In the genomic region with DNA sequence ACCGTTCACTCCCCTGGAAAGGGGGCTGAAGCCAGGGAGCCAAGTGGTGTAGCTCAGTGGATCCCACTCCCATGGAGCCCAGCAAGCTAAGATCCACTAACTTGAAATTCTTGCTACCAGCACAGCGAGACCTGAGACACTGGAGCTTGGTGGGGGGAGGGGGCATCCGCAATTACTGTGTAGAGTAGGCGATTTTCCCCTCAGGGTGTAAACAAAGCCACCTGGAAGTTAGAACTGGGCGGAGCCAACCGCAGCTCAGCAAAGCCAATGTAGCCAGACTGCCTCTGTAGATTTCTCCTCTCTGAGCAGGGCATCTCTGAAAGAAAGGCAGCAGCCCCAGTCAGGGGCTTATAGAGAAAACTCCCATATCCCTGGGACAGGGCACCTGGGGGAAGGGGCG, we compare ENCODE assay signal across 6 cellular contexts. TPM values are rescaled to one million over a fixed set of nuclear protein-coding genes. Genes with fewer than 3 reads are reported as not detected.
DNase-seq lines count a peak whose midpoint lies in the region.
"Not testable (repeated sequence)": the region's sequence is repeated elsewhere in the genome, so short reads cannot be mapped to it uniquely, and the experiment has no call there.

No MANE protein-coding gene starts in this region.

- not testable (repeated sequence) for H3K36me3 Mint-ChIP-seq in activated CD4-positive, alpha-beta T cell treated with anti-CD3 and anti-CD28 coated beads, Interleukin-2, amount 10 ng/mL, durations not matched to agents 24 days and 14 days (ENCODE audit: low read depth)

- intact Hi-C loops in activated CD4-positive, alpha-beta T cell treated with anti-CD3 and anti-CD28 coated beads, Interleukin-2, amount 10 ng/mL, durations not matched to agents 24 days and 14 days (cut with micrococcal nuclease), result not testable (repeated sequence)

- H3K27ac Mint-ChIP-seq in activated CD4-positive, alpha-beta T cell treated with anti-CD3 and anti-CD28 coated beads, Interleukin-2, amount 10 ng/mL, durations not matched to agents 24 days and 14 days, result not testable (repeated sequence)

- peak overlapping the region; percentile 28; the same call in 1 of the 2 replicates for H3K4me3 ChIP-seq in HUES6 (ENCODE audit: low read depth, low read length)
- not testable (repeated sequence) for H3K4me3 ChIP-seq in NT2/D1 (ENCODE audit: insufficient read length, low read depth)

- not testable (repeated sequence) for H3K36me3 ChIP-seq in HUES6 (ENCODE audit: control insufficient read depth, insufficient read depth, low read length); NT2/D1 (ENCODE audit: insufficient read depth, insufficient read length, low read length)

- not testable (repeated sequence) for H3K27ac ChIP-seq in HUES6 (ENCODE audit: low read depth, low read length)

- H3K27me3 Mint-ChIP-seq in activated CD4-positive, alpha-beta T cell treated with anti-CD3 and anti-CD28 coated beads, Interleukin-2, amount 10 ng/mL, durations not matched to agents 24 days and 14 days, result peaks cover 29% of the 10 kb centered on the region

- peaks cover 27% of the 10 kb centered on the region for H3K9me3 ChIP-seq in HUES6 (ENCODE audit: control insufficient read depth, insufficient read depth, low read depth, low read length)
- H3K9me3 ChIP-seq in NT2/D1 (ENCODE audit: insufficient read depth, low read length), result not testable (repeated sequence)

- H3K9me3 Mint-ChIP-seq in activated CD4-positive, alpha-beta T cell treated with anti-CD3 and anti-CD28 coated beads, Interleukin-2, amount 10 ng/mL, durations not matched to agents 24 days and 14 days, result peaks cover 30% of the 10 kb centered on the region

- peak; percentile 90 for DNase-seq in ELF-1 (ENCODE audit: low read depth, low spot score)
- peak; percentile 57 for DNase-seq in NCI-H748 (lab: John Stamatoyannopoulos, UW; ENCODE audit: unreplicated experiment)
- DNase-seq in NT2/D1 (ENCODE audit: low read depth, low spot score), result peak; percentile 49
- peak; percentile 39 for DNase-seq in activated CD4-positive, alpha-beta T cell treated with anti-CD3 and anti-CD28 coated beads, Interleukin-2, amount 10 ng/mL, durations not matched to agents 24 days and 14 days
- peak; percentile 16 for DNase-seq in iPS-NIHi7 (ENCODE audit: extremely low spot score)

- not testable (repeated sequence) for H3K4me3 Mint-ChIP-seq in activated CD4-positive, alpha-beta T cell treated with anti-CD3 and anti-CD28 coated beads, Interleukin-2, amount 10 ng/mL, durations not matched to agents 24 days and 14 days

- not testable (repeated sequence) for H3K4me1 Mint-ChIP-seq in activated CD4-positive, alpha-beta T cell treated with anti-CD3 and anti-CD28 coated beads, Interleukin-2, amount 10 ng/mL, durations not matched to agents 24 days and 14 days

- not testable (repeated sequence) for H3K4me1 ChIP-seq in HUES6 (ENCODE audit: control insufficient read depth, insufficient read depth, low read length); NT2/D1 (ENCODE audit: insufficient read depth, insufficient read length)

- H3K9ac ChIP-seq in HUES6 (ENCODE audit: low read length); NT2/D1 (ENCODE audit: insufficient read length, low read depth): not testable (repeated sequence)

- H3K27me3 ChIP-seq in HUES6 (ENCODE audit: control insufficient read depth, insufficient read depth, low read length); NT2/D1 (ENCODE audit: insufficient read depth, insufficient read length): not testable (repeated sequence)

RNA-seq across cellular contexts. Expression of a gene that starts 15.8 kb away (rescaled TPM):
- total RNA-seq in activated CD4-positive, alpha-beta T cell treated with anti-CD3 and anti-CD28 coated beads, Interleukin-2, amount 10 ng/mL, durations not matched to agents 24 days and 14 days, result 0.07 and 0.24 TPM in 2 replicates

RNA-seq across cellular contexts. Expression of a gene that starts 16.1 kb away (rescaled TPM):
- total RNA-seq in activated CD4-positive, alpha-beta T cell treated with anti-CD3 and anti-CD28 coated beads, Interleukin-2, amount 10 ng/mL, durations not matched to agents 24 days and 14 days, result 4.7 and 6.2 TPM in 2 replicates

Comparison
In these comparisons a context has a peak if more than half of its experiments do, and no peak if none do; other contexts are left out.
1. DNase-seq: peak in every context shown above with its lines; median percentile 90 in ELF-1; 57 in NCI-H748; 49 in NT2/D1; 39 in activated CD4-positive, alpha-beta T cell treated with anti-CD3 and anti-CD28 coated beads, Interleukin-2, amount 10 ng/mL, durations not matched to agents 24 days and 14 days; 16 in iPS-NIHi7.